10 cellular contexts compared by ENCODE assay signal in genomic region chr2:197204855-197205254, GRCh38.
DNase-seq lines count a peak whose midpoint lies in the region; ATAC-seq and TF ChIP-seq lines count a peak whose summit lies in the region.
"Had no signal": no experiment of that assay in that cellular context is flagged by ENCODE, and none has a peak within 500 bp of the region (broad histone marks: within the 10 kb centered on the region; RNA-seq: fewer than 3 reads in every experiment).

No MANE protein-coding gene starts in this region.

- peak overlapping the region; percentile 56 to 61 for H3K27ac ChIP-seq in tibial artery

- H3K9me3 Mint-ChIP-seq in activated CD8-positive, alpha-beta memory T cell treated with anti-CD3 and anti-CD28 coated beads, Interleukin-2, amount 10 ng/mL, durations not matched to agents 7 days and 5 days (ENCODE audit: low read depth): no peaks in the 10 kb centered on the region
- peaks cover 4% of the 10 kb centered on the region for H3K9me3 Mint-ChIP-seq in activated naive CD8-positive, alpha-beta T cell treated with anti-CD3 and anti-CD28 coated beads for 36 hours

- H3K27me3 ChIP-seq in tibial artery: no peaks in the 10 kb centered on the region

- no peaks in the 10 kb centered on the region for H3K36me3 ChIP-seq in tibial artery

- H3K4me1 Mint-ChIP-seq in activated CD8-positive, alpha-beta memory T cell treated with anti-CD3 and anti-CD28 coated beads, Interleukin-2, amount 10 ng/mL, durations not matched to agents 7 days and 5 days: peaks cover 89% of the 10 kb centered on the region
- peaks cover 87% of the 10 kb centered on the region for H3K4me1 Mint-ChIP-seq in activated naive CD8-positive, alpha-beta T cell treated with anti-CD3 and anti-CD28 coated beads for 36 hours

- H3K4me3 ChIP-seq in tibial artery: peak overlapping the region in 1 of 2 donors; percentile 4

- no peaks in the 10 kb centered on the region for H3K27me3 Mint-ChIP-seq in activated CD8-positive, alpha-beta memory T cell treated with anti-CD3 and anti-CD28 coated beads, Interleukin-2, amount 10 ng/mL, durations not matched to agents 7 days and 5 days
- no peaks in the 10 kb centered on the region for H3K27me3 Mint-ChIP-seq in activated naive CD8-positive, alpha-beta T cell treated with anti-CD3 and anti-CD28 coated beads for 36 hours

- peaks cover 43% of the 10 kb centered on the region for H3K36me3 Mint-ChIP-seq in activated CD8-positive, alpha-beta memory T cell treated with anti-CD3 and anti-CD28 coated beads, Interleukin-2, amount 10 ng/mL, durations not matched to agents 7 days and 5 days
- peaks cover 51% of the 10 kb centered on the region for H3K36me3 Mint-ChIP-seq in activated naive CD8-positive, alpha-beta T cell treated with anti-CD3 and anti-CD28 coated beads for 36 hours

- intact Hi-C loops in tibial artery (cut with DNase I; ENCODE audit: low total_unique reads): no loop called here

- H3K4me1 ChIP-seq in tibial artery: peaks cover 0 to 79% (median 30%) of the 10 kb centered on the region in 4 donors

- no peak for TF ChIP-seq CTCF in tibial artery (IDR thresholded peaks at IDR 0.05)

- peak overlapping the region; percentile 98 for H3K27ac Mint-ChIP-seq in activated CD8-positive, alpha-beta memory T cell treated with anti-CD3 and anti-CD28 coated beads, Interleukin-2, amount 10 ng/mL, durations not matched to agents 7 days and 5 days
- H3K27ac Mint-ChIP-seq in activated naive CD8-positive, alpha-beta T cell treated with anti-CD3 and anti-CD28 coated beads for 36 hours: peak overlapping the region; percentile 99

- no peak for ATAC-seq in activated CD8-positive, alpha-beta memory T cell treated with anti-CD3 and anti-CD28 coated beads, Interleukin-2, amount 10 ng/mL, durations not matched to agents 7 days and 5 days
- ATAC-seq in left lobe of liver (peak; percentile 86), GM21786 (IDR thresholded peaks at IDR 0.05; ENCODE audit: unreplicated experiment) (no peak)

- no peak for DNase-seq in activated CD8-positive, alpha-beta memory T cell treated with anti-CD3 and anti-CD28 coated beads, Interleukin-2, amount 10 ng/mL, durations not matched to agents 7 days and 5 days
- DNase-seq in activated CD8-positive, alpha-beta memory T cell treated with anti-CD3 and anti-CD28 coated beads, Interleukin-2, amount 50 U/mL, for 48 hours: no peak
- DNase-seq in activated naive CD8-positive, alpha-beta T cell treated with anti-CD3 and anti-CD28 coated beads for 36 hours: no peak
- DNase-seq in left lobe of liver (ENCODE audit: low spot score) (no peak), tibial artery (no peak), glomerular visceral epithelial cell (ENCODE audit: extremely low spot score) (no peak), NCI-H2107 (lab: John Stamatoyannopoulos, UW) (no peak)
- DNase-seq: NCI-H510A; stimulated activated CD4-positive, alpha-beta T cell treated with anti-CD3 and anti-CD28 coated beads, Interleukin-12 subunit alpha, Interleukin-12 subunit beta, amount 100 ng/mL, for 4 hours had no signal

- H3K9me3 ChIP-seq in tibial artery: no peaks in the 10 kb centered on the region

- no peak overlapping the region for H3K4me3 Mint-ChIP-seq in activated CD8-positive, alpha-beta memory T cell treated with anti-CD3 and anti-CD28 coated beads, Interleukin-2, amount 10 ng/mL, durations not matched to agents 7 days and 5 days
- H3K4me3 Mint-ChIP-seq in activated naive CD8-positive, alpha-beta T cell treated with anti-CD3 and anti-CD28 coated beads for 36 hours: no peak overlapping the region

- CTCF ChIA-PET in activated CD8-positive, alpha-beta memory T cell treated with anti-CD3 and anti-CD28 coated beads, Interleukin-2, amount 10 ng/mL, durations not matched to agents 7 days and 5 days (lab: Charles Lee): interaction anchor here (0.9 to 2.8 kb wide), 11 partner anchors 9 to 107 kb away, joined by 3 to 8 read pairs (median 5); no protein-coding TSS in a partner anchor
